ENCODE assay signal across 9 cellular contexts in the genomic region with DNA sequence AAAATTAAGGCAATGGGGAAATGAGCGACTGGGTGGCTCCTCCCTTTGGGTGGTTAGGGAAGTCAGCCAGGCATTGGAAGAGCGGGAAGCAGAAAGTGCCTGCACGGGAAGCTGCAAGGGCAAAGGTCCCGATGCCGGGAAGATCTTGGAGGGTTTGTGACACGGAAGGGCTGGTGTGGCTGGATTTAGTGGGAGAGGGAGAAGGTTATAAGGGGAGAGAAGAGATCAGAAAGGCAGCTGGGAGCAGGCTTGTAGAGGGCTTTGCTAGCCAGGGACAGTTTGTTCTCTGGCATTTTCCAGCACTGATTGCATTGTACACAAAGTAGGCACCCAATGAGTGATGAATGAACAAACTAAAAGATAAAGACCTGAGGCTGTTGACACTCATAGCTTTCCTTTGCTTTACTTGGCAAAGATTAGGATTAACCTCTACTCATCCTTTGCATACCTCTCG.
DNase-seq lines count a peak whose midpoint lies in the region; ATAC-seq and TF ChIP-seq lines count a peak whose summit lies in the region.
"Had no signal": no experiment of that assay in that cellular context is flagged by ENCODE, and none has a peak within 500 bp of the region (broad histone marks: within the 10 kb centered on the region; RNA-seq: fewer than 3 reads in every experiment).

No MANE protein-coding gene starts in this region.

- ATAC-seq in SK-N-SH treated with all-trans-retinoic acid at 6 μM for 48 hours (peak; percentile 82), gastroesophageal sphincter (peak; percentile 83), HG03196 (IDR thresholded peaks at IDR 0.05; ENCODE audit: unreplicated experiment) (no peak), GM19467 (IDR thresholded peaks at IDR 0.05; ENCODE audit: unreplicated experiment) (no peak)
- ATAC-seq: effector memory CD8-positive, alpha-beta T cell had no signal

- 18 to 20% methylated on average over 4 to 7 of the region's 7 CpGs for WGBS in gastroesophageal sphincter (ENCODE audit: low coverage in 1 of 2), 2 donors

- no peak for TF ChIP-seq POLR2A in gastroesophageal sphincter (IDR thresholded peaks at IDR 0.05)

- H3K27ac ChIP-seq in gastroesophageal sphincter (peak overlapping the region; percentile 72 to 88 (median 76)), rectal smooth muscle tissue (ENCODE audit: low read depth, low read length) (peak overlapping the region; percentile 45)

- peaks cover 8 to 32% (median 8%) of the 10 kb centered on the region in 3 donors for H3K4me1 ChIP-seq in gastroesophageal sphincter
- H3K4me1 ChIP-seq in rectal smooth muscle tissue (ENCODE audit: control insufficient read depth, insufficient read depth, low read length), result peaks cover 10% of the 10 kb centered on the region

- H3K27me3 ChIP-seq in gastroesophageal sphincter, result no peaks in the 10 kb centered on the region
- no peaks in the 10 kb centered on the region for H3K27me3 ChIP-seq in rectal smooth muscle tissue (ENCODE audit: control insufficient read depth, insufficient read depth, low read length)

- peak; percentile 65 for TF ChIP-seq EP300 in gastroesophageal sphincter (IDR thresholded peaks at IDR 0.05)

- H3K4me3 ChIP-seq in gastroesophageal sphincter (no peak overlapping the region), rectal smooth muscle tissue (ENCODE audit: low read length) (peak overlapping the region; percentile 32)

- no peak overlapping the region for H3K9ac ChIP-seq in rectal smooth muscle tissue (ENCODE audit: low read length)

- no peaks in the 10 kb centered on the region for H3K9me3 ChIP-seq in gastroesophageal sphincter

- peak; percentile 28 for DNase-seq in DMS53 treated with DMSO at 0.1 percent for 48 hours (lab: John Stamatoyannopoulos, UW; ENCODE audit: unreplicated experiment)
- no peak for DNase-seq in SKM-1 treated with dmso at 0.1 percent for 144 hours (lab: John Stamatoyannopoulos, UW; ENCODE audit: unreplicated experiment)
- no peak for DNase-seq in NCI-H1930 (lab: John Stamatoyannopoulos, UW)
- DNase-seq: effector memory CD8-positive, alpha-beta T cell had no signal

- H3K36me3 ChIP-seq in gastroesophageal sphincter, result no peaks in the 10 kb centered on the region
- no peaks in the 10 kb centered on the region for H3K36me3 ChIP-seq in rectal smooth muscle tissue (ENCODE audit: control insufficient read depth, insufficient read depth, low read length)

- no peak for TF ChIP-seq CTCF in gastroesophageal sphincter (IDR thresholded peaks at IDR 0.05)

TF ChIP-seq in SK-N-SH treated with all-trans-retinoic acid at 6 μM for 48 hours, 23 proteins besides CTCF, POLR2A, EP300 and RAD21:
- no peak for TF ChIP-seq ZNF8 (CRISPR knock-in tag; IDR thresholded peaks at IDR 0.05)
- TF ChIP-seq OSR1 (CRISPR knock-in tag; IDR thresholded peaks at IDR 0.05), result no peak
- TF ChIP-seq ZFP3 (CRISPR knock-in tag; IDR thresholded peaks at IDR 0.05), result no peak

Comparison
In these comparisons a context has a peak if more than half of its experiments do, and no peak if none do; other contexts are left out.
1. ATAC-seq: peak in SK-N-SH treated with all-trans-retinoic acid at 6 μM for 48 hours (single experiment) and gastroesophageal sphincter (single experiment); none in HG03196 (single experiment) and GM19467 (single experiment).